In the genomic region with DNA sequence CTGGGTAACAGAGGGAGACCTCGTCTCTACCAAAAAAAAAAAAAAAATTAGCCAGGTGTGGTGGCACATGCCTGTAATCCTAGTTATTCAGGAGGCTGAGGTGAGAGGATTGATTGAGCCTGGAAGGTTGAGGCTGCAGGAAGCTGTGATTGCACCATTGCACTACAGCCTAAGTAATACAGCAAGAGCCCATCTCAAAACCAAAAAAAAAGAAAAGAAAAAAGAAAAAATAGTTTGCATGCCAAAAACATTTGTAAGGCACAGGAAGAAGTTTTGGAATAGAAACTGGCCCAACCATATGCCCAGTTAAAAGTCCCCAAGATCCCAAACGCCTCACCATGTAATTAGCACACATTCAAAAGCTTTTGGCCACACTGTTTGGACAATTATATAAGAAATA, we compare ENCODE assay signal across 28 cellular contexts. TPM values are rescaled to one million over a fixed set of nuclear protein-coding genes. Genes with fewer than 3 reads are reported as not detected.
A peak's percentile ranks its signal among the peaks of the same experiment; 100 is the strongest.
DNase-seq lines count a peak whose midpoint lies in the region; ATAC-seq, FAIRE-seq and TF ChIP-seq lines count a peak whose summit lies in the region.
"Had no signal": no experiment of that assay in that cellular context is flagged by ENCODE, and none has a peak within 500 bp of the region (broad histone marks: within the 10 kb centered on the region; RNA-seq: fewer than 3 reads in every experiment).

No MANE protein-coding gene starts in this region.

- H3K4me3 ChIP-seq in GM23248 (no peak overlapping the region), cardiac fibroblast (replicated peaks in 1 of 2; ENCODE audit: low read depth in 2 of 2, low read length in 2 of 2) (no peak overlapping the region), aorta (ENCODE audit: low read length in 2 of 2) (no peak overlapping the region)
- H3K4me3 ChIP-seq: BLaER1, GM12878 had no signal

- H3K4me1 ChIP-seq in GM23248 (ENCODE audit: insufficient read depth) (peaks cover 15% of the 10 kb centered on the region), aorta (ENCODE audit: control insufficient read depth in 1 of 2, insufficient read depth in 2 of 2, low read length in 2 of 2) (peaks cover 0 to 4% of the 10 kb centered on the region in 2 donors)
- H3K4me1 ChIP-seq: BE2C had no signal

- no peaks in the 10 kb centered on the region for H3K79me2 ChIP-seq in GM23248 (ENCODE audit: insufficient read depth)

- in situ Hi-C loops in GM23248 (cut with MboI) = no loop called here
- in situ Hi-C loops in ACHN (cut with HindIII; ENCODE audit: low pct_ligation_motif_present, low pct_unique_long_range_greater_than_20kb, low sequenced_read_pairs) = no loop called here

- 0 to 2% methylated on average over 2 of the region's 2 CpGs for WGBS in GM23248 (ENCODE audit: low coverage in 1 of 2, low lambda C conversion rate in 2 of 2, missing lambda C conversion rate in 2 of 2), 2 experiments
- WGBS in aorta, 2 donors = 29 to 39% methylated on average over 2 of the region's 2 CpGs

- no peaks in the 10 kb centered on the region for H3K9me2 ChIP-seq in GM23248 (ENCODE audit: insufficient read depth)

- H2AFZ ChIP-seq in GM23248 = no peak overlapping the region

- no peak for FAIRE-seq in RCC 7860 (lab: Jason Lieb, UNC)
- FAIRE-seq: A204.1, GM12878 had no signal

- H3K36me3 ChIP-seq in GM23248 (ENCODE audit: low read depth) (no peaks in the 10 kb centered on the region), aorta (ENCODE audit: control insufficient read depth in 1 of 2, insufficient read depth in 2 of 2, low read length in 1 of 2) (no peaks in the 10 kb centered on the region)
- H3K36me3 ChIP-seq: BE2C, BLaER1 had no signal

- no peaks in the 10 kb centered on the region for H4K20me1 ChIP-seq in GM23248 (ENCODE audit: insufficient read depth)
- H4K20me1 ChIP-seq: BLaER1 had no signal

- H3K27me3 ChIP-seq in GM23248 (replicated peaks; ENCODE audit: insufficient read depth) = peaks cover 66% of the 10 kb centered on the region
- H3K27me3 ChIP-seq in aorta (ENCODE audit: control insufficient read depth in 1 of 2, insufficient read depth in 2 of 2, low read length in 1 of 2) = no peaks in the 10 kb centered on the region
- H3K27me3 ChIP-seq: BE2C, BLaER1 had no signal

- no peak overlapping the region for H3K4me2 ChIP-seq in GM23248 (ENCODE audit: unreplicated experiment)
- H3K4me2 ChIP-seq: BLaER1 had no signal

- no peak overlapping the region for H3K9ac ChIP-seq in GM23248
- H3K9ac ChIP-seq: BLaER1 had no signal

- peak; percentile 48 for ATAC-seq in aorta (ENCODE audit: low FRiP score)

- intact Hi-C loops in aorta (cut with DNase I) = no loop called here

- DNase-seq in GM23248 (peak; percentile 8), NCI-H226 (peak; percentile 23), cardiac fibroblast (ENCODE audit: low read depth in 2 of 2) (peak; percentile 3 to 16), aorta (no peak), ACHN (no peak), cerebellar cortex (ENCODE audit: low spot score) (no peak), RCC 7860 (ENCODE audit: low spot score) (no peak)
- no peak for DNase-seq in effector CD8-positive, alpha-beta T cell (lab: John Stamatoyannopoulos, UW)
- DNase-seq: 8988T; BE2C; C1 segment of cervical spinal cord; CD4-positive, alpha-beta memory T cell; CD4-positive, CD25-positive, alpha-beta regulatory T cell; CD8-positive, alpha-beta memory T cell; COR-L47; DMS 273 treated with DMSO at 0.1 percent for 48 hours; DMS153; DMS53; DMS79; DND-41; EL; GDM1 had no signal

- H3K9me3 ChIP-seq in GM23248 (ENCODE audit: low read depth) (no peaks in the 10 kb centered on the region), aorta (ENCODE audit: control insufficient read depth, low read length) (no peaks in the 10 kb centered on the region)
- H3K9me3 ChIP-seq: BE2C, BLaER1 had no signal

- H3F3A ChIP-seq in GM23248 (ENCODE audit: insufficient read depth) = no peaks in the 10 kb centered on the region; the same call in 1 of the 2 replicates

- H3K27ac ChIP-seq in GM23248 (no peak overlapping the region), aorta (ENCODE audit: low read depth in 1 of 2, low read length in 2 of 2) (no peak overlapping the region)
- H3K27ac ChIP-seq: BLaER1 had no signal

- TF ChIP-seq CTCF in cardiac fibroblast (IDR thresholded peaks at IDR 0.05; ENCODE audit: low read depth, low read length) = no peak

RNA-seq across cellular contexts. Expression of gene ACOXL, which starts 13.4 kb away (rescaled TPM):
- total RNA-seq in GM23248 (2014; rRNA removed; shearing (Covaris generic)) = not detected in 2 replicates
- polyA plus RNA-seq in GM23248 (2016; fragmentation: Nextera tagmentation; extraction: Ambion mirVana) (not detected in 2 replicates), aorta (under 1 TPM in 1 of 2 donors, not detected in 1; 0.13 TPM)
- not detected for total RNA-seq in aorta
- total RNA-seq: A673; CD4-positive, alpha-beta memory T cell; CD4-positive, CD25-positive, alpha-beta regulatory T cell; Daoy; G401 had no signal
- polyA plus RNA-seq: CD4-positive, alpha-beta memory T cell; CD8-positive, alpha-beta memory T cell had no signal

RNA-seq across cellular contexts. Expression of gene BUB1, which starts 41.1 kb away (rescaled TPM):
- total RNA-seq in GM23248 (2014; rRNA removed; shearing (Covaris generic)) = 16.3 and 21.3 TPM in 2 replicates
- polyA plus RNA-seq in GM23248 (2016; fragmentation: Nextera tagmentation; extraction: Ambion mirVana) (13.0 and 14.0 TPM in 2 replicates), aorta (under 1 TPM in 1 of 2 donors, not detected in 1; 0.38 TPM)
- 1 to 10 TPM in 1 of 2 donors, under 1 TPM in 1; 0.84 to 2.5 TPM for total RNA-seq in aorta

Comparison
In these comparisons a context has a peak if more than half of its experiments do, and no peak if none do; other contexts are left out.
1. DNase-seq: peak in GM23248 (single experiment), NCI-H226 (single experiment) and cardiac fibroblast (2 of 2); none in aorta (0 of 2), ACHN (single experiment), cerebellar cortex (single experiment), RCC 7860 (single experiment) and effector CD8-positive, alpha-beta T cell (single experiment).